Comparison of ENCODE assay signal across 8 cellular contexts in genomic region chr16:4261557-4262172, GRCh38. TPM values are rescaled to one million over a fixed set of nuclear protein-coding genes. Genes with fewer than 3 reads are reported as not detected.
DNase-seq lines count a peak whose midpoint lies in the region; ATAC-seq and TF ChIP-seq lines count a peak whose summit lies in the region.

No MANE protein-coding gene starts in this region.

- peaks cover 4% of the 10 kb centered on the region; the same call in 1 of the 2 replicates for H3K9me3 ChIP-seq in AG04450 (ENCODE audit: control insufficient read depth, insufficient read depth, low read length)

- H3K27me3 ChIP-seq in AG04450 (ENCODE audit: control insufficient read depth, insufficient read depth, low read length): no peaks in the 10 kb centered on the region
- H3K27me3 ChIP-seq in H7 (ENCODE audit: control insufficient read depth, insufficient read depth, low read length): no peaks in the 10 kb centered on the region

- peaks cover 12% of the 10 kb centered on the region for H3K36me3 ChIP-seq in H7 (replicated peaks; ENCODE audit: control insufficient read depth, insufficient read depth, low read length)

- ATAC-seq in esophagus mucosa: peak; percentile 27
- no peak for ATAC-seq in HG02588 (IDR thresholded peaks at IDR 0.05; ENCODE audit: unreplicated experiment)

- CTCF ChIA-PET in AG04450 (lab: Charles Lee): interaction anchor here (1.1 to 1.4 kb wide), 2 partner anchors 8 to 69 kb away, joined by 3 to 5 read pairs; no protein-coding TSS in a partner anchor

- H3K4me3 ChIP-seq in AG04450 (ENCODE audit: low read depth, low read length) (no peak overlapping the region), H7 (ENCODE audit: insufficient read depth, low read depth, low read length) (no peak overlapping the region), retinal pigment epithelial cell (ENCODE audit: low read length) (no peak overlapping the region)

- POLR2A ChIA-PET in AG04450 (lab: Yijun Ruan, JAX): interaction anchor here (0.5 kb wide), 1 partner anchor 63 kb away, joined by 5 read pairs; no protein-coding TSS in a partner anchor

- DNase-seq in AG04450 (ENCODE audit: low read depth, low spot score) (no peak), H7 (peak; percentile 96), retinal pigment epithelial cell (ENCODE audit: low read depth) (no peak), NCI-H187 treated with DMSO at 0.1 percent for 48 hours (lab: John Stamatoyannopoulos, UW) (no peak), SIG-M5 (lab: John Stamatoyannopoulos, UW) (no peak)
- DNase-seq in activated CD4-positive, alpha-beta T cell treated with anti-CD3 and anti-CD28 coated beads, Interleukin-2, amount 50 U/mL, for 48 hours: peak; percentile 49 to 53

- TF ChIP-seq CTCF in AG04450 (IDR thresholded peaks at IDR 0.05; ENCODE audit: low read depth, low read length): peak; percentile 52
- peak; percentile 58 for TF ChIP-seq CTCF in retinal pigment epithelial cell (conservative IDR thresholded peaks at IDR 0.05; ENCODE audit: low read depth, low read length)

- H3K27ac ChIP-seq in AG04450 (ENCODE audit: low read depth, low read length): no peak overlapping the region

RNA-seq across cellular contexts. Expression of gene TFAP4, which starts 11.2 kb away (rescaled TPM):
- polyA plus RNA-seq in AG04450 (2011; rRNA removed): 2.9 and 3.9 TPM in 2 replicates
- 17.8 and 32.9 TPM in 2 replicates for polyA minus RNA-seq in AG04450 (2011; rRNA and poly(A)+ RNA removed)
- 34.7 and 45.0 TPM in 2 replicates for total RNA-seq in H7 (2014; rRNA removed; shearing (Covaris generic))
- total RNA-seq in esophagus mucosa: 11.6 TPM

RNA-seq across cellular contexts. Expression of gene SRL, which starts 19.8 kb away (rescaled TPM):
- polyA plus RNA-seq in AG04450 (2011; rRNA removed): 0.05 TPM in 2 replicates
- 0.09 and 0.14 TPM in 2 replicates for polyA minus RNA-seq in AG04450 (2011; rRNA and poly(A)+ RNA removed)
- total RNA-seq in H7 (2014; rRNA removed; shearing (Covaris generic)): 0.07 TPM in 1 of 2 replicates, not detected in the other
- 0.16 TPM for total RNA-seq in esophagus mucosa

RNA-seq across cellular contexts. Expression of gene GLIS2, which starts 54.2 kb away (rescaled TPM):
- polyA plus RNA-seq in AG04450 (2011; rRNA removed): 2.2 and 2.9 TPM in 2 replicates
- polyA minus RNA-seq in AG04450 (2011; rRNA and poly(A)+ RNA removed): 3.1 and 3.4 TPM in 2 replicates
- total RNA-seq in H7 (2014; rRNA removed; shearing (Covaris generic)): 1.5 and 2.7 TPM in 2 replicates
- total RNA-seq in esophagus mucosa: 0.80 TPM

Comparison
In these comparisons a context has a peak if more than half of its experiments do, and no peak if none do; other contexts are left out.
1. DNase-seq: peak in H7 (single experiment) and activated CD4-positive, alpha-beta T cell treated with anti-CD3 and anti-CD28 coated beads, Interleukin-2, amount 50 U/mL, for 48 hours (2 of 2); none in AG04450 (single experiment), retinal pigment epithelial cell (single experiment), NCI-H187 treated with DMSO at 0.1 percent for 48 hours (single experiment) and SIG-M5 (single experiment).